9 cellular contexts compared by ENCODE assay signal in genomic region chr20:45822863-45823262, GRCh38. TPM values are rescaled to one million over a fixed set of nuclear protein-coding genes. Genes with fewer than 3 reads are reported as not detected.
DNase-seq lines count a peak whose midpoint lies in the region; ATAC-seq, FAIRE-seq and TF ChIP-seq lines count a peak whose summit lies in the region.
"Had no signal": no experiment of that assay in that cellular context is flagged by ENCODE, and none has a peak within 500 bp of the region (broad histone marks: within the 10 kb centered on the region; RNA-seq: fewer than 3 reads in every experiment).

No MANE protein-coding gene starts in this region.

- H3K4me3 Mint-ChIP-seq in endodermal cell: no peak overlapping the region
- H3K4me3 Mint-ChIP-seq: activated naive CD4-positive, alpha-beta T cell treated with anti-CD3 and anti-CD28 coated beads for 36 hours had no signal

- no peak overlapping the region for H3K27ac Mint-ChIP-seq in endodermal cell
- H3K27ac Mint-ChIP-seq: activated naive CD4-positive, alpha-beta T cell treated with anti-CD3 and anti-CD28 coated beads for 36 hours had no signal

- DNase-seq in DMS53 treated with DMSO at 0.1 percent for 48 hours (lab: John Stamatoyannopoulos, UW; ENCODE audit: unreplicated experiment) (peak; percentile 45), NCI-H1694 treated with DMSO at 0.1 percent for 48 hours (lab: John Stamatoyannopoulos, UW) (peak; percentile 54), dermis blood vessel endothelial cell (peak; percentile 28), endodermal cell (no peak), NCI-H774 (lab: John Stamatoyannopoulos, UW) (no peak), H54 (ENCODE audit: insufficient read length, low spot score) (no peak)
- DNase-seq: activated naive CD4-positive, alpha-beta T cell treated with anti-CD3 and anti-CD28 coated beads for 36 hours had no signal

- H2AFZ ChIP-seq in parathyroid adenoma: peak overlapping the region; percentile 75

- H3K4me3 ChIP-seq in parathyroid adenoma (ENCODE audit: low read depth, low read length) (no peak overlapping the region), endodermal cell (ENCODE audit: low read length) (no peak overlapping the region)

- TF ChIP-seq CTCF in parathyroid adenoma (IDR thresholded peaks at IDR 0.05) (no peak), endodermal cell (conservative IDR thresholded peaks at IDR 0.05) (no peak)

- H3K27me3 Mint-ChIP-seq in endodermal cell (ENCODE audit: insufficient read depth): peaks cover 31% of the 10 kb centered on the region

- no peaks in the 10 kb centered on the region for H3K9me3 ChIP-seq in parathyroid adenoma (ENCODE audit: control insufficient read depth, low read length)
- H3K9me3 ChIP-seq in endodermal cell (ENCODE audit: control insufficient read depth, low read length): no peaks in the 10 kb centered on the region

- H3K27me3 ChIP-seq in parathyroid adenoma (ENCODE audit: control insufficient read depth, insufficient read depth, low read length) (no peaks in the 10 kb centered on the region), endodermal cell (ENCODE audit: control insufficient read depth, insufficient read depth, low read length, poor library complexity, severe bottlenecking) (peaks cover 18% of the 10 kb centered on the region)

- H3K4me2 ChIP-seq in parathyroid adenoma (ENCODE audit: low read length): no peak overlapping the region

- H3K36me3 Mint-ChIP-seq in endodermal cell (ENCODE audit: low read depth): no peaks in the 10 kb centered on the region

- FAIRE-seq in H54 (lab: Jason Lieb, UNC): no peak

- H3K79me2 ChIP-seq in parathyroid adenoma: no peaks in the 10 kb centered on the region

- TF ChIP-seq POLR2A in H54 (IDR thresholded peaks at IDR 0.05; ENCODE audit: low read depth, low read length): no peak

- ATAC-seq in HG03159 (IDR thresholded peaks at IDR 0.05; ENCODE audit: unreplicated experiment): no peak

- peaks cover 5% of the 10 kb centered on the region for H3K4me1 Mint-ChIP-seq in endodermal cell

- H3K4me1 ChIP-seq in parathyroid adenoma: peaks cover 5% of the 10 kb centered on the region
- no peaks in the 10 kb centered on the region for H3K4me1 ChIP-seq in endodermal cell (ENCODE audit: control insufficient read depth, insufficient read depth, low read length)

- no peak overlapping the region for H3K9ac ChIP-seq in parathyroid adenoma
- no peak overlapping the region for H3K9ac ChIP-seq in endodermal cell (ENCODE audit: extremely low read depth, low read length, poor library complexity, severe bottlenecking)

- H3K27ac ChIP-seq in parathyroid adenoma (no peak overlapping the region), endodermal cell (ENCODE audit: low read depth, low read length) (no peak overlapping the region)

- 91 to 92% methylated on average over 10 to 24 of the region's 24 CpGs for WGBS in endodermal cell (ENCODE audit: insufficient coverage in 1 of 2, insufficient read length in 1 of 2), 2 experiments

- H3K9me3 Mint-ChIP-seq in endodermal cell: no peaks in the 10 kb centered on the region
- H3K9me3 Mint-ChIP-seq: activated naive CD4-positive, alpha-beta T cell treated with anti-CD3 and anti-CD28 coated beads for 36 hours had no signal

- no peaks in the 10 kb centered on the region for H3K36me3 ChIP-seq in parathyroid adenoma (ENCODE audit: control insufficient read depth, insufficient read depth, low read length)
- H3K36me3 ChIP-seq in endodermal cell (ENCODE audit: control insufficient read depth, insufficient read depth, low read length): no peaks in the 10 kb centered on the region

RNA-seq across cellular contexts. Expression of gene TNNC2, which starts 4.2 kb away (rescaled TPM):
- total RNA-seq in dermis blood vessel endothelial cell (not detected in 2 replicates), endodermal cell (under 1 TPM in 1 of 2 donors, not detected in 1; 0.51 TPM)
- 1.2 TPM for polyA plus RNA-seq in endodermal cell (2013, experiment 1 of 2)
- not detected for polyA plus RNA-seq in endodermal cell (2013, experiment 2 of 2)
- total RNA-seq: activated naive CD4-positive, alpha-beta T cell treated with anti-CD3 and anti-CD28 coated beads for 36 hours had no signal

RNA-seq across cellular contexts. Expression of gene UBE2C, which starts 10.4 kb away (rescaled TPM):
- total RNA-seq in dermis blood vessel endothelial cell: 9.9 and 30.2 TPM in 2 replicates
- 100 to 1,000 TPM; 139 to 216 TPM for total RNA-seq in endodermal cell
- 322 TPM for polyA plus RNA-seq in endodermal cell (2013, experiment 1 of 2)
- 323 TPM for polyA plus RNA-seq in endodermal cell (2013, experiment 2 of 2)

RNA-seq across cellular contexts. Expression of gene SNX21, which starts 10.7 kb away (rescaled TPM):
- total RNA-seq in dermis blood vessel endothelial cell (22.6 and 35.7 TPM in 2 replicates), endodermal cell (10 to 100 TPM; 18.0 to 18.8 TPM)
- polyA plus RNA-seq in endodermal cell (2013, experiment 1 of 2): 9.3 TPM
- polyA plus RNA-seq in endodermal cell (2013, experiment 2 of 2): 10.5 TPM

RNA-seq across cellular contexts. Expression of gene DNTTIP1, which starts 31.1 kb away (rescaled TPM):
- 9.2 and 13.8 TPM in 2 replicates for total RNA-seq in dermis blood vessel endothelial cell
- total RNA-seq in endodermal cell: 10 to 100 TPM; 31.5 to 36.1 TPM
- polyA plus RNA-seq in endodermal cell (2013, experiment 1 of 2): 46.4 TPM
- 43.3 TPM for polyA plus RNA-seq in endodermal cell (2013, experiment 2 of 2)

RNA-seq across cellular contexts. Expression of gene WFDC3, which starts 31.2 kb away (rescaled TPM):
- not detected in 2 replicates for total RNA-seq in dermis blood vessel endothelial cell
- total RNA-seq in endodermal cell: under 1 TPM in 1 of 2 donors, not detected in 1; 0.66 TPM
- not detected for polyA plus RNA-seq in endodermal cell (2013, experiment 1 of 2)
- polyA plus RNA-seq in endodermal cell (2013, experiment 2 of 2): not detected
- total RNA-seq: activated naive CD4-positive, alpha-beta T cell treated with anti-CD3 and anti-CD28 coated beads for 36 hours had no signal

Comparison
In these comparisons a context has a peak if more than half of its experiments do, and no peak if none do; other contexts are left out.
1. DNase-seq: peak in DMS53 treated with DMSO at 0.1 percent for 48 hours (single experiment), NCI-H1694 treated with DMSO at 0.1 percent for 48 hours (single experiment) and dermis blood vessel endothelial cell (single experiment); none in endodermal cell (single experiment), NCI-H774 (single experiment) and H54 (single experiment).